ENCODE assay signal across 8 cellular contexts in the genomic region with DNA sequence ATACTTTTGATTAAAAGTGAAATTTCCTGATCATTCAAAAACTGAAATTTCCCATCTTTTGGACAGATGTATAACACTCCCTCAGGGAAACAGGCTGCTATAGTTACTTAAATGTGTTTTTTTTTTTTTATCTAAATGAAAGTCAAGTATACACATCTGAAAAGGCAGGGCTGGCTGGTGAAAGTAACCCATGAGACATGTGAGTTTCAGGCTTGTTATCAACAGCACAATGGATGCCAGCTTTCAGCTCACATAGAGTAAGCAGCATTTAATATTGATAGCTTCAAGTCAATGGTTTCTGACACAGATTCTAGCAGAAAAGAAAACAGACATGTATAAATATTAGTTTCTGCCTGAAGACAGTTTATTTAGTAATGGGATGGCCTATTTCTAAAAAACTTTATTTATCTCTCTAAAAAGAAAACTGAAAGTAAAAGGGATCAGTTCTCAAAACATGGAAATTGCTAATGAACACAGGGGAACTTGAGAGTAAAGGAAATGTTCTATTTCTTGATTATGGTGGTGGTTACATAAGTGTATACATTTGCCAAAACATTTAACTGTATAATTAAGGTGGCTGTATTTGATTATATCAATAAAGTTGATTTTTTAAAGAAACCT.
DNase-seq lines count a peak whose midpoint lies in the region; ATAC-seq and TF ChIP-seq lines count a peak whose summit lies in the region.

No MANE protein-coding gene starts in this region.

- H3K36me3 ChIP-seq in mammary epithelial cell (ENCODE audit: insufficient read depth, low read length) (no peaks in the 10 kb centered on the region), breast epithelium (no peaks in the 10 kb centered on the region), transverse colon (no peaks in the 10 kb centered on the region)

- no peaks in the 10 kb centered on the region for H3K79me2 ChIP-seq in mammary epithelial cell (ENCODE audit: insufficient read depth, low read length)

- peaks cover 12% of the 10 kb centered on the region for H3K4me1 Mint-ChIP-seq in activated naive CD4-positive, alpha-beta T cell treated with anti-CD3 and anti-CD28 coated beads, Interleukin-2, amount 50 U/mL, for 24 hours

- CTCF ChIA-PET in mammary epithelial cell (lab: Charles Lee; ENCODE audit: low non-redundant PET), result no interaction called here

- no peaks in the 10 kb centered on the region for H3K9me3 ChIP-seq in mammary epithelial cell (replicated peaks; ENCODE audit: insufficient read depth, low read length)
- no peaks in the 10 kb centered on the region for H3K9me3 ChIP-seq in breast epithelium
- peaks cover 5 to 10% of the 10 kb centered on the region in 2 donors for H3K9me3 ChIP-seq in transverse colon

- H3K27me3 Mint-ChIP-seq in activated naive CD4-positive, alpha-beta T cell treated with anti-CD3 and anti-CD28 coated beads, Interleukin-2, amount 50 U/mL, for 24 hours, result peaks cover 1% of the 10 kb centered on the region

- H3K36me3 Mint-ChIP-seq in activated naive CD4-positive, alpha-beta T cell treated with anti-CD3 and anti-CD28 coated beads, Interleukin-2, amount 50 U/mL, for 24 hours, result peaks cover 3% of the 10 kb centered on the region

- no peak for TF ChIP-seq CTCF in mammary epithelial cell (conservative IDR thresholded peaks at IDR 0.05 in 1 of 2, IDR thresholded peaks at IDR 0.05 in 1 of 2; ENCODE audit: extremely low read depth in 1 of 2, insufficient read depth in 1 of 2, low read depth in 1 of 2, low read length in 2 of 2)
- TF ChIP-seq CTCF in breast epithelium (IDR thresholded peaks at IDR 0.05), result no peak
- no peak for TF ChIP-seq CTCF in transverse colon (IDR thresholded peaks at IDR 0.05)

- in situ Hi-C loops in mammary epithelial cell (cut with MboI; ENCODE audit: low sequenced_read_pairs in 2 of 2), result no loop called here
- in situ Hi-C loops in transverse colon (cut with MboI; ENCODE audit: low pct_ligation_motif_present in 1 of 4, low pct_unique_long_range_greater_than_20kb in 1 of 4, low sequenced_read_pairs in 3 of 4), result no loop called here

- dilution Hi-C loops in mammary epithelial cell (cut with HindIII; ENCODE audit: low sequenced_read_pairs), result no loop called here

- no peak for TF ChIP-seq EP300 in transverse colon (IDR thresholded peaks at IDR 0.05; ENCODE audit: low read depth)

- no peaks in the 10 kb centered on the region for H3K4me1 ChIP-seq in mammary epithelial cell (ENCODE audit: insufficient read depth, low read length)
- no peaks in the 10 kb centered on the region for H3K4me1 ChIP-seq in breast epithelium
- peaks cover 0 to 22% (median 8%) of the 10 kb centered on the region in 4 donors for H3K4me1 ChIP-seq in transverse colon

- H2AFZ ChIP-seq in mammary epithelial cell (ENCODE audit: low read depth, low read length), result no peak overlapping the region

- intact Hi-C loops in mammary epithelial cell (cut with micrococcal nuclease) (no loop called here), breast epithelium (cut with DNase I; ENCODE audit: low total_unique reads) (no loop called here), transverse colon (cut with DNase I; ENCODE audit: low total_unique reads) (no loop called here)

- no peaks in the 10 kb centered on the region for H4K20me1 ChIP-seq in mammary epithelial cell (ENCODE audit: insufficient read depth, low read length)

- peak overlapping the region; percentile 4 for H3K4me2 ChIP-seq in mammary epithelial cell (ENCODE audit: insufficient read depth, low read depth, low read length)

- H3K27ac ChIP-seq in mammary epithelial cell (ENCODE audit: insufficient read depth, low read depth, low read length) (no peak overlapping the region), breast epithelium (no peak overlapping the region), transverse colon (peak overlapping the region in 3 of 4 donors; percentile 28 to 40 (median 31))

- H3K27me3 ChIP-seq in mammary epithelial cell (ENCODE audit: insufficient read depth, low read length) (no peaks in the 10 kb centered on the region), breast epithelium (no peaks in the 10 kb centered on the region), transverse colon (no peaks in the 10 kb centered on the region)

- no TSS peak for BruUV-seq in mammary epithelial cell (replicated peaks; lab: Mats Ljungman, UMichigan)

- ATAC-seq in HG02943 (IDR thresholded peaks at IDR 0.05; ENCODE audit: low read depth, unreplicated experiment), result peak; percentile 79

- peak overlapping the region; percentile 8 for H3K4me3 Mint-ChIP-seq in activated naive CD4-positive, alpha-beta T cell treated with anti-CD3 and anti-CD28 coated beads, Interleukin-2, amount 50 U/mL, for 24 hours

- DNase-seq in mammary epithelial cell (no peak), breast epithelium (ENCODE audit: low spot score in 2 of 2) (no peak), transverse colon (no peak), AML-193 (lab: John Stamatoyannopoulos, UW) (no peak), hepatic stellate cell (ENCODE audit: low spot score) (no peak), EL (no peak)

- TF ChIP-seq POLR2A in breast epithelium (IDR thresholded peaks at IDR 0.05), result no peak
- TF ChIP-seq POLR2A in transverse colon (IDR thresholded peaks at IDR 0.05), result no peak

- H3K4me3 ChIP-seq in mammary epithelial cell (replicated peaks in 1 of 3; ENCODE audit: insufficient read depth in 1 of 3, low read depth in 2 of 3, low read length in 3 of 3) (no peak overlapping the region), breast epithelium (no peak overlapping the region), transverse colon (peak overlapping the region in 1 of 4 donors; percentile 6)

- no peak overlapping the region for H3K27ac Mint-ChIP-seq in activated naive CD4-positive, alpha-beta T cell treated with anti-CD3 and anti-CD28 coated beads, Interleukin-2, amount 50 U/mL, for 24 hours

- no peak overlapping the region for H3K9ac ChIP-seq in mammary epithelial cell (ENCODE audit: insufficient read depth, low read length)

- no peaks in the 10 kb centered on the region for H3K9me3 Mint-ChIP-seq in activated naive CD4-positive, alpha-beta T cell treated with anti-CD3 and anti-CD28 coated beads, Interleukin-2, amount 50 U/mL, for 24 hours

Comparison
In these comparisons a context has a peak if more than half of its experiments do, and no peak if none do; other contexts are left out.
1. H3K27ac ChIP-seq: peak in transverse colon (3 of 4); none in mammary epithelial cell (single experiment) and breast epithelium (0 of 2).